12 cellular contexts compared by ENCODE assay signal in the genomic region with DNA sequence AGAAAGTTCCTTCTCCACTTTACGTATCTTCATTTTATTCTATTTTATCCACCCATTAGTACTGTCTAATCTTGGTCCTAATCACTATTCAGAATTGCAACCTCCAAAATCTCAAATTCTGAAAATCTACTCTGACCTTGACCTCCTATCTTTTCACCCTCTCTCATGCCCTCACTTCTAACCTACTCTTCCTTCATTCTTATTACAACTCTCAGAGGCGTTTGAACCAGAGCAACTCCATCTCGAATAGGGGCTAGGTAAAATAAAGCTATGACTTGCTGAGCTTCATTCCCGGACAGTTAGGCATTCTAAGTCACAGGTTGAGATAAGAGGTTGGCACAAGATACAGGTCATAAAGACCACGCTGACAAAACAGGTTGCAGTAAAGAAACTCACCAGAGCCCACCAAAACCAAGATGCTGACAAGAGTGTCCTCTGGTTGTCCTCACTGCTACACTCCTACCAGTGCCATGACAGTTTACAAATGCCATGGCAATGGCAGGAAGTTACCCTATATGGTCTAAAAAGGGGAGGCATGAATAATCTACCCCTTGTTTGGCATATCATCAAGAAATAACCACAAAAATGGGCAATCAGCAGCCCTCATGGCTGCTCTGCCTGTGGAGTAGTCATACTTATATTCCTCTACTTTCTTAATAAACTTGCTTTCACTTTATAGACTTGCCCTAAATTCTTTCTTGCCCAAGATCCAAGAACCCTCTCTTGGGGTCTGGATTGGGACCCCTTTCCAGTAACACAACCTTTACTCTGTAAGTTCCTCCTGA. TPM values are rescaled to one million over a fixed set of nuclear protein-coding genes. Genes with fewer than 3 reads are reported as not detected.
DNase-seq lines count a peak whose midpoint lies in the region; ATAC-seq and TF ChIP-seq lines count a peak whose summit lies in the region.
"Had no signal": no experiment of that assay in that cellular context is flagged by ENCODE, and none has a peak within 500 bp of the region (broad histone marks: within the 10 kb centered on the region; RNA-seq: fewer than 3 reads in every experiment).

No MANE protein-coding gene starts in this region.

- H3K36me3 Mint-ChIP-seq in T-cell, result peaks cover 5% of the 10 kb centered on the region

- H3K27me3 ChIP-seq in BE2C, result no peaks in the 10 kb centered on the region

- TF ChIP-seq CTCF in cardiac fibroblast (IDR thresholded peaks at IDR 0.05; ENCODE audit: low read depth, low read length) (no peak), BE2C (IDR thresholded peaks at IDR 0.05; ENCODE audit: low read depth, low read length) (no peak)

- no peaks in the 10 kb centered on the region for H3K4me1 ChIP-seq in BE2C

- H3K4me3 ChIP-seq in cardiac fibroblast (replicated peaks in 1 of 2; ENCODE audit: low read depth in 2 of 2, low read length in 2 of 2) (no peak overlapping the region), BE2C (ENCODE audit: low read depth, low read length) (no peak overlapping the region)

- H3K27ac Mint-ChIP-seq in T-cell, result peak overlapping the region in 1 of 2 donors; percentile 13
- H3K27ac Mint-ChIP-seq: activated CD4-positive, alpha-beta T cell treated with anti-CD3 and anti-CD28 coated beads for 36 hours; stimulated activated naive CD8-positive, alpha-beta T cell treated with anti-CD3 and anti-CD28 coated beads, Interleukin-15, Interleukin-2, amounts not matched to agents 100 ng/mL and 50 ng/mL, for 24 hours had no signal

- ATAC-seq in GM18511 (IDR thresholded peaks at IDR 0.05; ENCODE audit: unreplicated experiment) (peak; percentile 34), T-cell (replicated peaks in 1 of 4) (no peak)
- ATAC-seq: activated CD4-positive, alpha-beta T cell treated with anti-CD3 and anti-CD28 coated beads for 36 hours; esophagus mucosa had no signal

- H3K9me3 ChIP-seq in BE2C, result no peaks in the 10 kb centered on the region

- CTCF ChIA-PET in T-cell (lab: Charles Lee), result no interaction called here

- POLR2A ChIA-PET in T-cell (lab: Charles Lee), result no interaction called here

- DNase-seq in M059J (ENCODE audit: low read depth) (peak; percentile 87), cardiac fibroblast (ENCODE audit: low read depth in 2 of 2) (peak; percentile 57 to 63), renal cortical epithelial cell (ENCODE audit: low read depth) (peak; percentile 51), NCI-H510A (lab: John Stamatoyannopoulos, UW) (no peak), cortex of kidney (lab: John Stamatoyannopoulos, UW) (no peak), T-cell (no peak), BE2C (no peak)
- DNase-seq: activated CD4-positive, alpha-beta T cell treated with anti-CD3 and anti-CD28 coated beads for 36 hours; stimulated activated CD4-positive, alpha-beta T cell treated with anti-CD3 and anti-CD28 coated beads, Interleukin-4, amount 100 ng/mL, for 24 hours had no signal

- H3K4me3 Mint-ChIP-seq in T-cell, result no peak overlapping the region
- H3K4me3 Mint-ChIP-seq: activated CD4-positive, alpha-beta T cell treated with anti-CD3 and anti-CD28 coated beads for 36 hours; stimulated activated naive CD8-positive, alpha-beta T cell treated with anti-CD3 and anti-CD28 coated beads, Interleukin-15, Interleukin-2, amounts not matched to agents 100 ng/mL and 50 ng/mL, for 24 hours had no signal

- 0 out of 2 replicates have a peak, but pooled peaks cover 3% of the 10 kb centered on the region for H3K36me3 ChIP-seq in BE2C

- peaks cover 0 to 8% (median 8%) of the 10 kb centered on the region in 3 donors for H3K4me1 Mint-ChIP-seq in T-cell

- no peaks in the 10 kb centered on the region for H3K27me3 Mint-ChIP-seq in T-cell
- H3K27me3 Mint-ChIP-seq: activated CD4-positive, alpha-beta T cell treated with anti-CD3 and anti-CD28 coated beads for 36 hours; stimulated activated naive CD8-positive, alpha-beta T cell treated with anti-CD3 and anti-CD28 coated beads, Interleukin-15, Interleukin-2, amounts not matched to agents 100 ng/mL and 50 ng/mL, for 24 hours had no signal

- H3K9me3 Mint-ChIP-seq in T-cell, result no peaks in the 10 kb centered on the region
- H3K9me3 Mint-ChIP-seq: stimulated activated naive CD8-positive, alpha-beta T cell treated with anti-CD3 and anti-CD28 coated beads, Interleukin-15, Interleukin-2, amounts not matched to agents 100 ng/mL and 50 ng/mL, for 24 hours had no signal

RNA-seq across cellular contexts. Expression of a gene that starts 11.4 kb away (rescaled TPM):
- total RNA-seq in M059J (2014; rRNA removed; shearing (Covaris generic)), result 31.0 and 33.9 TPM in 2 replicates
- 26.7 and 51.8 TPM in 2 replicates for total RNA-seq in renal cortical epithelial cell
- total RNA-seq in T-cell, result 10 to 100 TPM; 13.2 to 15.7 (median 14.3) TPM
- polyA plus RNA-seq in BE2C (2012; ENCODE audit: insufficient read depth, insufficient read length, low read depth), result 10.1 TPM

Comparison
In these comparisons a context has a peak if more than half of its experiments do, and no peak if none do; other contexts are left out.
1. DNase-seq: peak in M059J (single experiment), cardiac fibroblast (2 of 2) and renal cortical epithelial cell (single experiment); none in NCI-H510A (single experiment), cortex of kidney (single experiment), T-cell (0 of 34) and BE2C (single experiment).